Comparison of ENCODE assay signal across 26 cellular contexts in the genomic region with DNA sequence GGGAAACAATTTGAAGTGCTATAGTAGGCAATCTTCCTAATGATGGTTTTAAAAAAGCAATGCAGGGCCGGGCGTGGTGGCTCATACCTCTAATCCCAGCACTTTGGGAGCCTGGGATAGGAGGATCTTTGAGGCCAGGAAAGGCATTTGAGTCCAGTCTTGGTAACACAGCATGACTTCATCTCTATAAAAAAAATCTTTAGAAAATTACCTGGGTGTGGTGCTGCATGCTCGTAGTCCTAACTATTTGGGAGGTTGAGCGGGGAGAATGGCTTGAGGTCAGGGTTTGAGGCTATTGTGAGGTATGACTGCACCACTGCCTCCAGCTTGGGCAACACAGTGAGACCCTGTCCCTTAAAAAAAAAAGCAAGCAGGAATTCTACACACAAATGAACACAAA.
"Had no signal": no experiment of that assay in that cellular context is flagged by ENCODE, and none has a peak within 500 bp of the region (broad histone marks: within the 10 kb centered on the region; RNA-seq: fewer than 3 reads in every experiment).

No MANE protein-coding gene starts in this region.

- H3K27ac ChIP-seq: coronary artery, dorsolateral prefrontal cortex, epithelial cell of prostate, esophagus squamous epithelium, gastroesophageal sphincter, heart left ventricle, hepatocyte, left lung, lower lobe of right lung had no signal

- H2AFZ ChIP-seq: hepatocyte had no signal

- H3K4me2 ChIP-seq: hepatocyte had no signal

- H3K4me3 ChIP-seq: coronary artery, dorsolateral prefrontal cortex, esophagus squamous epithelium, gastroesophageal sphincter, heart left ventricle, hepatocyte, left lung, lower lobe of right lung, mucosa of descending colon had no signal

- FAIRE-seq: colon, endothelial cell of umbilical vein, frontal cortex, islet of Langerhans, keratinocyte had no signal

- H3K27me3 ChIP-seq: dorsolateral prefrontal cortex, esophagus squamous epithelium, gastroesophageal sphincter, heart left ventricle, hepatocyte, left lung had no signal

- H3K36me3 ChIP-seq: esophagus squamous epithelium, gastroesophageal sphincter, heart left ventricle, left lung, lower lobe of right lung had no signal

- H3K9me3 ChIP-seq: esophagus squamous epithelium, gastroesophageal sphincter, heart left ventricle, left lung, lower lobe of right lung, mucosa of descending colon had no signal

- DNase-seq: dermis blood vessel endothelial cell; dorsolateral prefrontal cortex; effector CD4-positive, alpha-beta T cell; effector memory CD4-positive, alpha-beta T cell; erythroblast; esophagus squamous epithelium; foreskin fibroblast; heart left ventricle; hypothalamus; left cardiac atrium; left lung; left ventricle myocardium superior; lower lobe of right lung; mesenchymal stem cell; mucosa of descending colon; naive thymus-derived CD4-positive, alpha-beta T cell had no signal

- H3K4me1 ChIP-seq: esophagus squamous epithelium, gastroesophageal sphincter, heart left ventricle, left lung, lower lobe of right lung had no signal

- ATAC-seq: esophagus mucosa; gastroesophageal sphincter; heart left ventricle; left cardiac atrium; left lung; left ventricle myocardium superior; lower lobe of right lung; mucosa of descending colon; naive thymus-derived CD4-positive, alpha-beta T cell had no signal

- H3K79me2 ChIP-seq: hepatocyte had no signal
